8 cellular contexts compared by ENCODE assay signal in the genomic region with DNA sequence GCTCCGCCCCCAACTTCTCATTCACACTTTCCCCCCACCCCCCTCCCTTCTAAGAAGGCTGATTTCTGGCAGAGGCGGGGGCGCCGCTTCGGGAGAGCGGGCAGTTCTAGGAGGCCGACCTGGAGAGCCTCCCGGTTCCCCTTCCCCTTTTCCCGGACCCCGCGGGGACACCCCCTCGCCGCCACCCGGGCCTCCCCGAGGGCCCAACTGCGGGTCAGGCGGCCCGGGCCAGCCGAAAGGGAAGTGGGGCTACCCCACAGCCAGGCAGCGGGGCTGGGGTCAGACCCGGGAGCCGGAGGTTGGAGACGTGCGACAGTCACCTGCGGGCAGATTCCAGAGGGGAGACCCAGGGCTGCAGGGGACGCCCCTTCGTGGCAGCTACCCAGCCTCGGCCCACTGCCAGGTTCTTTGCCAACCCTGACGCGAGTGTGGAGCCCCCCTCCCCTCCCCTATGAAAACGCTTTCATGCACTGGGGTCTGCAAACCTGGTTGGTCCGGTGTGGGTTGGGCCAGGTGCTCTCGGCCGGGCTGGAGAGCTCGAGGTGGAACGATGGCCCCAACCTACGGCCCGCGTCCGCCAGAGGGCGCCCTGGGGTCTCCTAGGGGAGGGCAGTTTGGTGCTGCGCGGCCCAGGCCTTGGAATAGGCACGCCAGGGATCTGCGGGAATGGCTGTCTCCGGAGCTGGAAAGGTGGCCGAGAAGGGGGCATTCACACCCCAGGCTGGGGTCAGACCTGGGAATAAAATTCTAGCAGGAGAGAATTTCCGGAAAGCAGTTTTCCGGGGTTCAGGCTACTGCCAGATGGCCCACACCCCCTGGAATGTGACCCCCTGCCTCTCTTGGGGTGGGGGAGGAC. TPM values are rescaled to one million over a fixed set of nuclear protein-coding genes. Genes with fewer than 3 reads are reported as not detected.
DNase-seq lines count a peak whose midpoint lies in the region; ATAC-seq and TF ChIP-seq lines count a peak whose summit lies in the region.

No MANE protein-coding gene starts in this region.

- TF ChIP-seq CTCF in Panc1 (IDR thresholded peaks at IDR 0.05) (peak; percentile 98), esophagus squamous epithelium (IDR thresholded peaks at IDR 0.05) (peak; percentile 87 to 98 (median 96))

- DNase-seq in Ammon's horn (ENCODE audit: low spot score) (peak; percentile 81), KG1 (lab: John Stamatoyannopoulos, UW) (peak; percentile 72), Panc1 (ENCODE audit: low read depth, low spot score) (no peak), esophagus squamous epithelium (lab: John Stamatoyannopoulos, UW) (peak; percentile 46), myocyte (ENCODE audit: low read depth) (peak; percentile 89)
- DNase-seq in activated T-cell treated with anti-CD3 and anti-CD28 coated beads, Interleukin-2, amount 50 U/mL, for 72 hours, result peak; percentile 96 to 99
- DNase-seq in stimulated activated CD8-positive, alpha-beta memory T cell treated with anti-CD3 and anti-CD28 coated beads, Interleukin-7, amount 100 ng/mL, for 24 hours (ENCODE audit: low read depth), result peak; percentile 86

- POLR2A ChIA-PET in Panc1 (lab: Charles Lee), result interaction anchor here (0.6 kb wide), 2 partner anchors 80 to 180 kb away, joined by 3 read pairs; no protein-coding TSS in a partner anchor

- H3K27ac ChIP-seq in Panc1 (ENCODE audit: low read length) (peak overlapping the region; percentile 70), esophagus squamous epithelium (peak overlapping the region; percentile 81 to 96 (median 94))

- H3K27me3 ChIP-seq in Panc1 (ENCODE audit: control insufficient read depth, insufficient read depth, low read length) (no peaks in the 10 kb centered on the region), esophagus squamous epithelium (peaks cover 0 to 56% (median 0%) of the 10 kb centered on the region in 4 donors)

- H3K9me3 ChIP-seq in Panc1 (ENCODE audit: control insufficient read depth, insufficient read depth, low read depth, low read length) (no peaks in the 10 kb centered on the region), esophagus squamous epithelium (no peaks in the 10 kb centered on the region)

- in situ Hi-C loops in Panc1 (cut with HindIII; ENCODE audit: low pct_unique_long_range_greater_than_20kb, low sequenced_read_pairs), result no loop called here

- ATAC-seq in GM19463 (IDR thresholded peaks at IDR 0.05; ENCODE audit: unreplicated experiment) (peak; percentile 6), Panc1 (peak; percentile 75)
- peak; percentile 33 to 37 for ATAC-seq in activated T-cell treated with anti-CD3 and anti-CD28 coated beads, Interleukin-2, amount 50 U/mL, for 72 hours (replicated peaks in 1 of 2)

- peak overlapping the region; percentile 92 for H3K27ac Mint-ChIP-seq in activated T-cell treated with anti-CD3 and anti-CD28 coated beads, Interleukin-2, amount 50 U/mL, for 72 hours

- H3K9me3 Mint-ChIP-seq in activated T-cell treated with anti-CD3 and anti-CD28 coated beads, Interleukin-2, amount 50 U/mL, for 72 hours, result no peaks in the 10 kb centered on the region

- WGBS in esophagus squamous epithelium, 2 donors, result 15% methylated on average over 10 of the region's 49 CpGs; no CpG with 5 or more reads in 1 of the 2 donors

- H3K4me3 ChIP-seq in Panc1 (ENCODE audit: low read depth in 2 of 2, low read length in 2 of 2), result peak overlapping the region; percentile 81 to 82
- H3K4me3 ChIP-seq in esophagus squamous epithelium, result peak overlapping the region; percentile 47 to 98 (median 74)

- intact Hi-C loops in Panc1 (cut with micrococcal nuclease; ENCODE audit: unreplicated experiment), result loop anchor here (2.0 to 5.0 kb wide), 2 partner anchors 60 to 78 kb away; no protein-coding TSS in a partner anchor
- intact Hi-C loops in esophagus squamous epithelium (cut with DNase I), result loop anchor here (5.0 kb wide), 1 partner anchor 57 kb away; no protein-coding TSS in a partner anchor

- H3K27me3 Mint-ChIP-seq in activated T-cell treated with anti-CD3 and anti-CD28 coated beads, Interleukin-2, amount 50 U/mL, for 72 hours (ENCODE audit: low read depth), result peaks cover 5% of the 10 kb centered on the region

- no TSS peak for BruUV-seq in Panc1 (replicated peaks; lab: Mats Ljungman, UMichigan)

- H3K4me1 Mint-ChIP-seq in activated T-cell treated with anti-CD3 and anti-CD28 coated beads, Interleukin-2, amount 50 U/mL, for 72 hours (ENCODE audit: low read depth), result peaks cover 47% of the 10 kb centered on the region

- H3K4me3 Mint-ChIP-seq in activated T-cell treated with anti-CD3 and anti-CD28 coated beads, Interleukin-2, amount 50 U/mL, for 72 hours, result peak overlapping the region; percentile 75 to 84

- H3K4me1 ChIP-seq in Panc1 (ENCODE audit: control insufficient read depth, insufficient read depth, low read length) (peaks cover 44% of the 10 kb centered on the region), esophagus squamous epithelium (peaks cover 34 to 61% (median 49%) of the 10 kb centered on the region in 3 donors)

- H3K36me3 ChIP-seq in Panc1 (ENCODE audit: control insufficient read depth, insufficient read depth, low read length) (peaks cover 10% of the 10 kb centered on the region; the same call in 1 of the 2 replicates), esophagus squamous epithelium (peaks cover 3 to 7% (median 6%) of the 10 kb centered on the region in 3 donors)

- TF ChIP-seq POLR2A in esophagus squamous epithelium (IDR thresholded peaks at IDR 0.05), result no peak

- CTCF ChIA-PET in Panc1 (lab: Charles Lee), result interaction anchor here (0.5 to 1.6 kb wide), 8 partner anchors 8 to 110 kb away, joined by 3 to 18 read pairs (median 4); no protein-coding TSS in a partner anchor

- peaks cover 15 to 19% of the 10 kb centered on the region in 2 donors for H3K36me3 Mint-ChIP-seq in activated T-cell treated with anti-CD3 and anti-CD28 coated beads, Interleukin-2, amount 50 U/mL, for 72 hours (ENCODE audit: insufficient read depth in 2 of 2)

RNA-seq across cellular contexts. Expression of a gene that starts 0.7 kb away (rescaled TPM):
- 53.1 TPM for total RNA-seq in Panc1 (2021; ENCODE audit: unreplicated experiment)
- 30.5 TPM for polyA plus RNA-seq in Panc1 (2012; ENCODE audit: insufficient read length)
- total RNA-seq in activated T-cell treated with anti-CD3 and anti-CD28 coated beads, Interleukin-2, amount 50 U/mL, for 72 hours, result 100 to 1,000 TPM; 164 to 212 TPM
- total RNA-seq in esophagus squamous epithelium, result 10 to 100 TPM in 3 of 4 donors, 1 to 10 TPM in 1; 6.3 to 23.1 (median 17.1) TPM
- 36.0 and 38.3 TPM in 2 replicates for total RNA-seq in myocyte
- 10.1 TPM for polyA plus RNA-seq in myocyte (2012)

RNA-seq across cellular contexts. Expression of a gene that starts 17.9 kb away (rescaled TPM):
- total RNA-seq in Panc1 (2021; ENCODE audit: unreplicated experiment) (47.5 TPM), esophagus squamous epithelium (10 to 100 TPM; 18.6 to 32.4 (median 23.0) TPM), myocyte (37.9 and 53.2 TPM in 2 replicates)
- polyA plus RNA-seq in Panc1 (2012; ENCODE audit: insufficient read length), result 40.3 TPM
- total RNA-seq in activated T-cell treated with anti-CD3 and anti-CD28 coated beads, Interleukin-2, amount 50 U/mL, for 72 hours, result 100 to 1,000 TPM in 1 of 2 donors, 10 to 100 TPM in 1; 81.6 to 101 TPM
- polyA plus RNA-seq in myocyte (2012), result 32.8 TPM

Comparison
In these comparisons a context has a peak if more than half of its experiments do, and no peak if none do; other contexts are left out.
1. ATAC-seq: peak in every context shown above with its lines; median percentile 75 in Panc1; 35 in activated T-cell treated with anti-CD3 and anti-CD28 coated beads, Interleukin-2, amount 50 U/mL, for 72 hours; 6 in GM19463.